Comparison of ENCODE assay signal across 12 cellular contexts in genomic region chr15:45112143-45112591, GRCh38. TPM values are rescaled to one million over a fixed set of nuclear protein-coding genes. Genes with fewer than 3 reads are reported as not detected.
A peak's percentile ranks its signal among the peaks of the same experiment; 100 is the strongest.
DNase-seq lines count a peak whose midpoint lies in the region; ATAC-seq and TF ChIP-seq lines count a peak whose summit lies in the region.
"Had no signal": no experiment of that assay in that cellular context is flagged by ENCODE, and none has a peak within 500 bp of the region (broad histone marks: within the 10 kb centered on the region; RNA-seq: fewer than 3 reads in every experiment).

No MANE protein-coding gene starts in this region.

- CTCF ChIA-PET in A673 (lab: Charles Lee): no interaction called here

- H3K36me3 ChIP-seq in A673 (ENCODE audit: insufficient read depth, low read length, poor library complexity, severe bottlenecking) (no peaks in the 10 kb centered on the region), GM23248 (ENCODE audit: low read depth) (no peaks in the 10 kb centered on the region), mucosa of descending colon (ENCODE audit: low read depth) (no peaks in the 10 kb centered on the region), spleen (no peaks in the 10 kb centered on the region)

- H3K9me3 ChIP-seq in A673 (ENCODE audit: low read depth, low read length, poor library complexity, severe bottlenecking) (no peaks in the 10 kb centered on the region), GM23248 (ENCODE audit: low read depth) (no peaks in the 10 kb centered on the region), mucosa of descending colon (no peaks in the 10 kb centered on the region), spleen (no peaks in the 10 kb centered on the region)
- H3K9me3 ChIP-seq: testis had no signal

- no peaks in the 10 kb centered on the region for H3K79me2 ChIP-seq in GM23248 (ENCODE audit: insufficient read depth)

- peak; percentile 42 for DNase-seq in A673 (ENCODE audit: low spot score)
- no peak for DNase-seq in GM23248
- DNase-seq in mucosa of descending colon: no peak
- DNase-seq in spleen: no peak
- no peak for DNase-seq in stimulated activated CD4-positive, alpha-beta T cell treated with anti-CD3 and anti-CD28 coated beads, Interleukin-4, amount 100 ng/mL, for 1 hour
- DNase-seq in Ammon's horn (ENCODE audit: low spot score): no peak
- DNase-seq: activated CD8-positive, alpha-beta memory T cell treated with anti-CD3 and anti-CD28 coated beads, Interleukin-2, amount 50 U/mL, for 4 hours; NCI-H446; testis had no signal

- in situ Hi-C loops in GM23248 (cut with MboI): no loop called here

- peaks cover 83% of the 10 kb centered on the region for H3K27me3 Mint-ChIP-seq in brain

- WGBS in GM23248 (ENCODE audit: low coverage in 1 of 2, low lambda C conversion rate in 2 of 2, missing lambda C conversion rate in 2 of 2), 2 experiments: 3% methylated on average over 13 of the region's 13 CpGs
- WGBS in spleen, 5 donors: 4 to 8% (median 6%) methylated on average over 9 to 13 of the region's 13 CpGs

- peaks cover 8% of the 10 kb centered on the region for H3K4me1 ChIP-seq in A673 (ENCODE audit: insufficient read depth, low read length, poor library complexity, severe bottlenecking)
- H3K4me1 ChIP-seq in GM23248 (ENCODE audit: insufficient read depth): no peaks in the 10 kb centered on the region
- H3K4me1 ChIP-seq in mucosa of descending colon (ENCODE audit: low read depth): peaks cover 6% of the 10 kb centered on the region
- H3K4me1 ChIP-seq in spleen: peaks cover 23 to 50% (median 42%) of the 10 kb centered on the region in 6 donors

- H3K4me3 ChIP-seq in A673 (ENCODE audit: low read depth, low read length, poor library complexity, severe bottlenecking): peak overlapping the region; percentile 43
- 0 out of 2 replicates have a peak overlapping the region, but pooled peaks have one; percentile 18 for H3K4me3 ChIP-seq in GM23248
- no peak overlapping the region for H3K4me3 ChIP-seq in mucosa of descending colon
- peak overlapping the region in 4 of 8 donors; percentile 7 to 54 (median 8) for H3K4me3 ChIP-seq in spleen
- H3K4me3 ChIP-seq: testis had no signal

- no peak overlapping the region for H3K27ac Mint-ChIP-seq in brain

- POLR2A ChIA-PET in A673 (lab: Charles Lee; ENCODE audit: low non-redundant PET): no interaction called here

- BruUV-seq in A673 (replicated peaks; lab: Mats Ljungman, UMichigan): no TSS peak

- no peaks in the 10 kb centered on the region for H4K20me1 ChIP-seq in GM23248 (ENCODE audit: insufficient read depth)

- no peaks in the 10 kb centered on the region for H3K36me3 Mint-ChIP-seq in brain

- TF ChIP-seq CTCF in A673 (conservative IDR thresholded peaks at IDR 0.05; ENCODE audit: low read depth, low read length): no peak
- no peak for TF ChIP-seq CTCF in brain (conservative IDR thresholded peaks at IDR 0.05)
- TF ChIP-seq CTCF in mucosa of descending colon (IDR thresholded peaks at IDR 0.05): no peak
- TF ChIP-seq CTCF in spleen (IDR thresholded peaks at IDR 0.05 in 8 of 11, conservative IDR thresholded peaks at IDR 0.05 in 3 of 11): no peak

- peak overlapping the region; percentile 75 to 78 (median 77) for H3K4me3 Mint-ChIP-seq in brain

- no peak overlapping the region for H3K9ac ChIP-seq in GM23248

- TF ChIP-seq POLR2A in spleen (IDR thresholded peaks at IDR 0.05): no peak

- ATAC-seq in mucosa of descending colon (peak; percentile 1), HG03342 (IDR thresholded peaks at IDR 0.05; ENCODE audit: unreplicated experiment) (no peak)

- H3K9me2 ChIP-seq in GM23248 (ENCODE audit: insufficient read depth): no peaks in the 10 kb centered on the region

- intact Hi-C loops in A673 (cut with micrococcal nuclease; ENCODE audit: unreplicated experiment): loop anchor here (10.0 kb wide), 1 partner anchor 527 kb away; no protein-coding TSS in a partner anchor
- intact Hi-C loops in mucosa of descending colon (cut with DNase I, micrococcal nuclease): no loop called here
- intact Hi-C loops in spleen (cut with DNase I; ENCODE audit: low total_unique reads): no loop called here

- no peak overlapping the region for H3K27ac ChIP-seq in A673 (ENCODE audit: low read depth, low read length, poor library complexity, severe bottlenecking)
- H3K27ac ChIP-seq in GM23248: no peak overlapping the region
- no peak overlapping the region for H3K27ac ChIP-seq in spleen
- H3K27ac ChIP-seq: testis had no signal

- H2AFZ ChIP-seq in GM23248: peak overlapping the region; percentile 19; the same call in 1 of the 2 replicates

- peaks cover 0 to 3% (median 0%) of the 10 kb centered on the region in 5 experiments for H3K9me3 Mint-ChIP-seq in brain

- H3K4me2 ChIP-seq in GM23248 (ENCODE audit: unreplicated experiment): no peak overlapping the region

- peaks cover 34% of the 10 kb centered on the region for H3K27me3 ChIP-seq in A673 (replicated peaks; ENCODE audit: insufficient read depth, low read depth, low read length, poor library complexity)
- peaks cover 68% of the 10 kb centered on the region for H3K27me3 ChIP-seq in GM23248 (replicated peaks; ENCODE audit: insufficient read depth)
- peaks cover 24 to 96% (median 82%) of the 10 kb centered on the region in 7 donors for H3K27me3 ChIP-seq in spleen (replicated peaks in 1 of 7)
- H3K27me3 ChIP-seq: testis had no signal

- no peaks in the 10 kb centered on the region for H3F3A ChIP-seq in GM23248 (ENCODE audit: insufficient read depth)

- peaks cover 28% of the 10 kb centered on the region for H3K4me1 Mint-ChIP-seq in brain

RNA-seq across cellular contexts. Expression of gene DUOX2, which starts 1.8 kb away (rescaled TPM):
- total RNA-seq in A673 (2021): 0.98 and 0.99 TPM in 2 replicates
- total RNA-seq in GM23248 (2014; rRNA removed; shearing (Covaris generic)): not detected in 2 replicates
- 0.03 TPM in 2 replicates for polyA plus RNA-seq in GM23248 (2016; fragmentation: Nextera tagmentation; extraction: Ambion mirVana)
- 0.08 TPM for polyA plus RNA-seq in brain (ENCODE audit: insufficient read depth, low read depth, low replicate concordance)
- 10 to 100 TPM in 1 of 3 donors, 1 to 10 TPM in 2; 3.1 to 40.1 (median 5.1) TPM for total RNA-seq in mucosa of descending colon
- not detected for total RNA-seq in spleen
- under 1 TPM in 1 of 3 donors, not detected in 2; 0.10 TPM for polyA plus RNA-seq in spleen
- total RNA-seq: myocyte had no signal

RNA-seq across cellular contexts. Expression of gene DUOXA2, which starts 2.0 kb away (rescaled TPM):
- total RNA-seq in A673 (2021) (not detected in 2 replicates), mucosa of descending colon (1 to 10 TPM in 2 of 3 donors, under 1 TPM in 1; 0.32 to 5.8 (median 1.2) TPM), spleen (not detected)
- total RNA-seq in GM23248 (2014; rRNA removed; shearing (Covaris generic)): not detected in 2 replicates
- polyA plus RNA-seq in GM23248 (2016; fragmentation: Nextera tagmentation; extraction: Ambion mirVana) (not detected in 2 replicates), brain (ENCODE audit: insufficient read depth, low read depth, low replicate concordance) (not detected), spleen (under 1 TPM in 1 of 3 donors, not detected in 2; 0.06 TPM)
- total RNA-seq: myocyte had no signal

RNA-seq across cellular contexts. Expression of gene DUOXA1, which starts 17.5 kb away (rescaled TPM):
- total RNA-seq in A673 (2021) (0.95 and 1.1 TPM in 2 replicates), mucosa of descending colon (1 to 10 TPM in 2 of 3 donors, under 1 TPM in 1; 0.29 to 1.6 (median 1.6) TPM), spleen (under 1 TPM in 2 of 7 donors, not detected in 5; 0.30 to 0.38 TPM)
- 2.4 TPM in 1 of 2 replicates, not detected in the other for total RNA-seq in GM23248 (2014; rRNA removed; shearing (Covaris generic))
- polyA plus RNA-seq in GM23248 (2016; fragmentation: Nextera tagmentation; extraction: Ambion mirVana) (0.48 and 0.61 TPM in 2 replicates), brain (ENCODE audit: insufficient read depth, low read depth, low replicate concordance) (1.5 TPM), spleen (under 1 TPM; 0.03 to 0.10 (median 0.04) TPM)
- total RNA-seq: myocyte had no signal

RNA-seq across cellular contexts. Expression of gene DUOX1, which starts 17.6 kb away (rescaled TPM):
- 1.4 and 1.7 TPM in 2 replicates for total RNA-seq in A673 (2021)
- total RNA-seq in GM23248 (2014; rRNA removed; shearing (Covaris generic)): 0.32 and 0.89 TPM in 2 replicates
- 1.5 and 1.8 TPM in 2 replicates for polyA plus RNA-seq in GM23248 (2016; fragmentation: Nextera tagmentation; extraction: Ambion mirVana)
- polyA plus RNA-seq in brain (ENCODE audit: insufficient read depth, low read depth, low replicate concordance): 1.3 TPM
- 1 to 10 TPM in 1 of 3 donors, under 1 TPM in 2; 0.43 to 1.7 (median 0.70) TPM for total RNA-seq in mucosa of descending colon
- total RNA-seq in spleen: under 1 TPM in 2 of 7 donors, not detected in 5; 0.09 to 0.28 TPM
- under 1 TPM; 0.04 to 0.19 (median 0.06) TPM for polyA plus RNA-seq in spleen
- total RNA-seq: myocyte had no signal
